In genomic region chr7:137345799-137346449, GRCh38 we compare ENCODE assay signal across 1 cellular context.
A peak's percentile ranks its signal among the peaks of the same experiment; 100 is the strongest.
TF ChIP-seq lines count a peak whose summit lies in the region.

No MANE protein-coding gene starts in this region.

TF ChIP-seq in K562, 482 proteins besides CTCF, POLR2A, EP300 and RAD21 (continued from another document and continues in another):
- TF ChIP-seq FOXO4 (CRISPR knock-in tag; IDR thresholded peaks at IDR 0.05) (peak; percentile 96), ETV5 (CRISPR knock-in tag; IDR thresholded peaks at IDR 0.05; ENCODE audit: low read depth) (no peak), ZNF589 (CRISPR knock-in tag; IDR thresholded peaks at IDR 0.05; ENCODE audit: low read depth) (peak; percentile 69; the same call in 1 of the 2 replicates), KDM2B (CRISPR knock-in tag; IDR thresholded peaks at IDR 0.05) (no peak), POLR2AphosphoS5 (IDR thresholded peaks at IDR 0.05; ENCODE audit: control insufficient read depth, insufficient read depth, low read depth, low read length) (no peak), RAD51 (IDR thresholded peaks at IDR 0.05; ENCODE audit: borderline replicate concordance, low read depth) (no peak), LCOR (CRISPR knock-in tag; IDR thresholded peaks at IDR 0.05) (no peak), ATF7 (IDR thresholded peaks at IDR 0.05) (no peak), ZNF77 (CRISPR knock-in tag; IDR thresholded peaks at IDR 0.05) (no peak), MEF2D (tag; conservative IDR thresholded peaks at IDR 0.05; ENCODE audit: low read depth) (no peak), ZNF184 (CRISPR knock-in tag; IDR thresholded peaks at IDR 0.05) (no peak), ZKSCAN8 (CRISPR knock-in tag; IDR thresholded peaks at IDR 0.05) (no peak), ZNF354B (CRISPR knock-in tag; IDR thresholded peaks at IDR 0.05) (peak; percentile 84), GATA2 (CRISPR knock-in tag; IDR thresholded peaks at IDR 0.05) (no peak), CHCHD3 (CRISPR knock-in tag; IDR thresholded peaks at IDR 0.05) (no peak), GTF2A2 (tag; IDR thresholded peaks at IDR 0.05) (peak; percentile 85), STAT6 (CRISPR knock-in tag; IDR thresholded peaks at IDR 0.05) (no peak), CREB3 (tag; conservative IDR thresholded peaks at IDR 0.05; ENCODE audit: low read depth) (no peak), BDP1 (IDR thresholded peaks at IDR 0.05; ENCODE audit: insufficient read depth, insufficient read length) (no peak), SRSF3 (IDR thresholded peaks at IDR 0.05; ENCODE audit: insufficient read depth, low read length) (no peak), ZNF511 (CRISPR knock-in tag; IDR thresholded peaks at IDR 0.05) (no peak), TEAD1 (CRISPR knock-in tag; IDR thresholded peaks at IDR 0.05) (peak in 1 of 2 experiments; percentile 94; a peak in 2 of 4 replicates), KLF13 (tag; IDR thresholded peaks at IDR 0.05; ENCODE audit: borderline replicate concordance, low read depth) (0 out of 2 replicates have a peak, but pooled peaks have one; percentile 68), NR1H2 (CRISPR knock-in tag; IDR thresholded peaks at IDR 0.05) (no peak), NR3C1 (CRISPR knock-in tag; IDR thresholded peaks at IDR 0.05) (no peak), BRD4 (IDR thresholded peaks at IDR 0.05) (no peak), ATF6 (CRISPR knock-in tag; IDR thresholded peaks at IDR 0.05) (no peak), TFAM (CRISPR knock-in tag; conservative IDR thresholded peaks at IDR 0.05) (no peak), SIX5 (IDR thresholded peaks at IDR 0.05; ENCODE audit: borderline replicate concordance in 1 of 2, insufficient read depth in 1 of 2, low read depth in 1 of 2, low read length in 2 of 2) (no peak), MIER1 (IDR thresholded peaks at IDR 0.05; ENCODE audit: low read depth) (no peak), RHOXF2B (CRISPR knock-in tag; conservative IDR thresholded peaks at IDR 0.05) (no peak), ZNF277 (CRISPR knock-in tag; IDR thresholded peaks at IDR 0.05; ENCODE audit: borderline replicate concordance) (no peak), ZNF274 (IDR thresholded peaks at IDR 0.05; ENCODE audit: borderline replicate concordance, low read depth, low read length) (no peak), ZNF318 (IDR thresholded peaks at IDR 0.05; ENCODE audit: borderline replicate concordance in 1 of 2, low read depth in 1 of 2) (no peak), HCFC1 (IDR thresholded peaks at IDR 0.05; ENCODE audit: low read depth, low read length) (no peak), SETDB1 (IDR thresholded peaks at IDR 0.05; ENCODE audit: low read length) (no peak), ZNF41 (CRISPR knock-in tag; conservative IDR thresholded peaks at IDR 0.05) (peak; percentile 89), MITF (IDR thresholded peaks at IDR 0.05) (no peak), CBX1 (IDR thresholded peaks at IDR 0.05; ENCODE audit: low read depth) (no peak)
- TF ChIP-seq, protein P1, sequence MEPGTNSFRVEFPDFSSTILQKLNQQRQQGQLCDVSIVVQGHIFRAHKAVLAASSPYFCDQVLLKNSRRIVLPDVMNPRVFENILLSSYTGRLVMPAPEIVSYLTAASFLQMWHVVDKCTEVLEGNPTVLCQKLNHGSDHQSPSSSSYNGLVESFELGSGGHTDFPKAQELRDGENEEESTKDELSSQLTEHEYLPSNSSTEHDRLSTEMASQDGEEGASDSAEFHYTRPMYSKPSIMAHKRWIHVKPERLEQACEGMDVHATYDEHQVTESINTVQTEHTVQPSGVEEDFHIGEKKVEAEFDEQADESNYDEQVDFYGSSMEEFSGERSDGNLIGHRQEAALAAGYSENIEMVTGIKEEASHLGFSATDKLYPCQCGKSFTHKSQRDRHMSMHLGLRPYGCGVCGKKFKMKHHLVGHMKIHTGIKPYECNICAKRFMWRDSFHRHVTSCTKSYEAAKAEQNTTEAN (CRISPR knock-in tag; IDR thresholded peaks at IDR 0.05), result no peak
- TF ChIP-seq, protein P2, sequence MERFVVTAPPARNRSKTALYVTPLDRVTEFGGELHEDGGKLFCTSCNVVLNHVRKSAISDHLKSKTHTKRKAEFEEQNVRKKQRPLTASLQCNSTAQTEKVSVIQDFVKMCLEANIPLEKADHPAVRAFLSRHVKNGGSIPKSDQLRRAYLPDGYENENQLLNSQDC (CRISPR knock-in tag; IDR thresholded peaks at IDR 0.05), result no peak
